In the genomic region with DNA sequence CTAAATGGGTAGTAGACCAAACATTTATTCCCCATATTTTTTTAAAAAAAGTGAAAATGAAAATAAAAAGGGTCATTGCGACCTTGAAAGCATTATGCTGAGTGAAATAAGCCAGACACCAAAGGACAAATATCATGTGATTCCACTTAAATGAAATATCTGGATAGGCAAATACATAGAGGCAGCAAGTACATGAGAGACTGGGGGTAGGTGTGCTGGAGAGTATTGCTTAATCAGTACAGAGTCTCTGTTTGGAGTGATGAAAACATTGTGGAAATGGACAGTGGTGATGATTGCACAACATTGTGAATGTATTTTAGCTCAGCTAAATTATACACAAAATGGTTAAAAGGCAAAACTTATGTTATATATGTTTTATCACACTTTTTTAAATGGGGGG, we compare ENCODE assay signal across 1 cellular context.
TF ChIP-seq lines count a peak whose summit lies in the region.

No MANE protein-coding gene starts in this region.

TF ChIP-seq in neural cell, 6 proteins besides CTCF, POLR2A, EP300 and RAD21 (continued from another document):
- TF ChIP-seq, protein P1, sequence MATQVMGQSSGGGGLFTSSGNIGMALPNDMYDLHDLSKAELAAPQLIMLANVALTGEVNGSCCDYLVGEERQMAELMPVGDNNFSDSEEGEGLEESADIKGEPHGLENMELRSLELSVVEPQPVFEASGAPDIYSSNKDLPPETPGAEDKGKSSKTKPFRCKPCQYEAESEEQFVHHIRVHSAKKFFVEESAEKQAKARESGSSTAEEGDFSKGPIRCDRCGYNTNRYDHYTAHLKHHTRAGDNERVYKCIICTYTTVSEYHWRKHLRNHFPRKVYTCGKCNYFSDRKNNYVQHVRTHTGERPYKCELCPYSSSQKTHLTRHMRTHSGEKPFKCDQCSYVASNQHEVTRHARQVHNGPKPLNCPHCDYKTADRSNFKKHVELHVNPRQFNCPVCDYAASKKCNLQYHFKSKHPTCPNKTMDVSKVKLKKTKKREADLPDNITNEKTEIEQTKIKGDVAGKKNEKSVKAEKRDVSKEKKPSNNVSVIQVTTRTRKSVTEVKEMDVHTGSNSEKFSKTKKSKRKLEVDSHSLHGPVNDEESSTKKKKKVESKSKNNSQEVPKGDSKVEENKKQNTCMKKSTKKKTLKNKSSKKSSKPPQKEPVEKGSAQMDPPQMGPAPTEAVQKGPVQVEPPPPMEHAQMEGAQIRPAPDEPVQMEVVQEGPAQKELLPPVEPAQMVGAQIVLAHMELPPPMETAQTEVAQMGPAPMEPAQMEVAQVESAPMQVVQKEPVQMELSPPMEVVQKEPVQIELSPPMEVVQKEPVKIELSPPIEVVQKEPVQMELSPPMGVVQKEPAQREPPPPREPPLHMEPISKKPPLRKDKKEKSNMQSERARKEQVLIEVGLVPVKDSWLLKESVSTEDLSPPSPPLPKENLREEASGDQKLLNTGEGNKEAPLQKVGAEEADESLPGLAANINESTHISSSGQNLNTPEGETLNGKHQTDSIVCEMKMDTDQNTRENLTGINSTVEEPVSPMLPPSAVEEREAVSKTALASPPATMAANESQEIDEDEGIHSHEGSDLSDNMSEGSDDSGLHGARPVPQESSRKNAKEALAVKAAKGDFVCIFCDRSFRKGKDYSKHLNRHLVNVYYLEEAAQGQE (IDR thresholded peaks at IDR 0.05; ENCODE audit: borderline replicate concordance) = no peak
- TF ChIP-seq SMC3 (conservative IDR thresholded peaks at IDR 0.05; ENCODE audit: poor library complexity) = no peak
